Comparison of ENCODE assay signal across 18 cellular contexts in genomic region chr9:18636781-18637180, GRCh38.
A peak's percentile ranks its signal among the peaks of the same experiment; 100 is the strongest.
DNase-seq lines count a peak whose midpoint lies in the region; ATAC-seq and TF ChIP-seq lines count a peak whose summit lies in the region.
"Had no signal": no experiment of that assay in that cellular context is flagged by ENCODE, and none has a peak within 500 bp of the region (broad histone marks: within the 10 kb centered on the region; RNA-seq: fewer than 3 reads in every experiment).

No MANE protein-coding gene starts in this region.

- no peak for TF ChIP-seq CTCF in left ventricle myocardium inferior (IDR thresholded peaks at IDR 0.05; ENCODE audit: borderline replicate concordance)
- no peak for TF ChIP-seq CTCF in mesothelial cell of epicardium (IDR thresholded peaks at IDR 0.05; ENCODE audit: unreplicated experiment)
- TF ChIP-seq CTCF in osteoblast (IDR thresholded peaks at IDR 0.05; ENCODE audit: extremely low read depth, low read depth, low read length) = no peak
- TF ChIP-seq CTCF in ovary (IDR thresholded peaks at IDR 0.05) = no peak

- H3K4me2 ChIP-seq in osteoblast (ENCODE audit: insufficient read depth, low read length) = no peak overlapping the region
- H3K4me2 ChIP-seq: A549 had no signal

- DNase-seq in left ventricle myocardium inferior = no peak
- DNase-seq in Right ventricle myocardium superior = no peak
- no peak for DNase-seq in mesothelial cell of epicardium (ENCODE audit: low spot score in 2 of 2, unreplicated experiment in 2 of 2)
- DNase-seq in osteoblast (ENCODE audit: insufficient read length, low spot score, missing footprints) = no peak
- no peak for DNase-seq in ACHN
- no peak for DNase-seq in ovary
- DNase-seq in NCI-H1930 (lab: John Stamatoyannopoulos, UW) = no peak
- DNase-seq: 8988T; C1 segment of cervical spinal cord; Calu3; CD4-positive, alpha-beta memory T cell; COR-L47; DMS53; DMS79 treated with DMSO at 0.1 percent for 48 hours; GF-D8; GOT3 had no signal

- no peak for TF ChIP-seq EP300 in ovary (IDR thresholded peaks at IDR 0.05)

- no peak overlapping the region for H3K4me3 Mint-ChIP-seq in mesothelial cell of epicardium
- H3K4me3 Mint-ChIP-seq: CD4-positive, alpha-beta memory T cell had no signal

- no peaks in the 10 kb centered on the region for H3K9me3 Mint-ChIP-seq in mesothelial cell of epicardium
- H3K9me3 Mint-ChIP-seq: CD4-positive, alpha-beta memory T cell had no signal

- peaks cover 19% of the 10 kb centered on the region for H3K79me2 ChIP-seq in osteoblast (ENCODE audit: insufficient read depth, low read length)

- H3K9me3 ChIP-seq in left ventricle myocardium inferior (replicated peaks) (no peaks in the 10 kb centered on the region), osteoblast (ENCODE audit: low read depth, low read length) (no peaks in the 10 kb centered on the region), ovary (no peaks in the 10 kb centered on the region)
- H3K9me3 ChIP-seq: A549, HAP-1 had no signal

- H3K27me3 Mint-ChIP-seq in mesothelial cell of epicardium (ENCODE audit: low read depth) = peaks cover 5% of the 10 kb centered on the region
- H3K27me3 Mint-ChIP-seq: CD4-positive, alpha-beta memory T cell had no signal

- no peaks in the 10 kb centered on the region for H4K20me1 ChIP-seq in osteoblast (ENCODE audit: insufficient read depth, low read length)

- intact Hi-C loops in left ventricle myocardium inferior (cut with micrococcal nuclease) (no loop called here), Right ventricle myocardium superior (cut with DNase I) (no loop called here), ovary (cut with DNase I) (no loop called here)

- no peaks in the 10 kb centered on the region for H3K27me3 ChIP-seq in left ventricle myocardium inferior (ENCODE audit: low read depth)
- H3K27me3 ChIP-seq in osteoblast (ENCODE audit: insufficient read depth, low read length) = no peaks in the 10 kb centered on the region
- no peaks in the 10 kb centered on the region for H3K27me3 ChIP-seq in ovary

- peaks cover 11% of the 10 kb centered on the region for H3K4me1 Mint-ChIP-seq in mesothelial cell of epicardium
- H3K4me1 Mint-ChIP-seq: CD4-positive, alpha-beta memory T cell had no signal

- TF ChIP-seq POLR2A in ovary (IDR thresholded peaks at IDR 0.05) = no peak

- H3K36me3 Mint-ChIP-seq in mesothelial cell of epicardium = no peaks in the 10 kb centered on the region
- H3K36me3 Mint-ChIP-seq: CD4-positive, alpha-beta memory T cell had no signal

- no peaks in the 10 kb centered on the region for H3K36me3 ChIP-seq in left ventricle myocardium inferior
- H3K36me3 ChIP-seq in osteoblast (ENCODE audit: insufficient read depth, low read length) = peaks cover 42% of the 10 kb centered on the region
- no peaks in the 10 kb centered on the region for H3K36me3 ChIP-seq in ovary
- H3K36me3 ChIP-seq: HAP-1 had no signal

- no peak overlapping the region for H3K4me3 ChIP-seq in left ventricle myocardium inferior
- no peak overlapping the region for H3K4me3 ChIP-seq in osteoblast (ENCODE audit: insufficient read depth, low read length)
- no peak overlapping the region for H3K4me3 ChIP-seq in ovary
- H3K4me3 ChIP-seq: A549, HAP-1 had no signal

- peaks cover 12% of the 10 kb centered on the region for H3K4me1 ChIP-seq in left ventricle myocardium inferior
- H3K4me1 ChIP-seq in osteoblast (ENCODE audit: insufficient read depth, low read length) = peaks cover 56% of the 10 kb centered on the region
- H3K4me1 ChIP-seq in ovary (ENCODE audit: insufficient read depth) = peaks cover 2% of the 10 kb centered on the region
- H3K4me1 ChIP-seq: A549, HAP-1 had no signal

- no peak overlapping the region for H2AFZ ChIP-seq in osteoblast (ENCODE audit: low read length)

- in situ Hi-C loops in ACHN (cut with HindIII; ENCODE audit: low pct_ligation_motif_present, low pct_unique_long_range_greater_than_20kb, low sequenced_read_pairs) = no loop called here

- no peak for ATAC-seq in Right ventricle myocardium superior (ENCODE audit: poor library complexity)
- ATAC-seq: A549 had no signal

- peak overlapping the region; percentile 1 for H3K27ac ChIP-seq in left ventricle myocardium inferior (replicated peaks)
- peak overlapping the region; percentile 47 for H3K27ac ChIP-seq in osteoblast (ENCODE audit: low read depth, low read length)
- H3K27ac ChIP-seq in ovary = no peak overlapping the region
- H3K27ac ChIP-seq: A549 had no signal

- 25 to 40% (median 35%) methylated on average over 2 of the region's 2 CpGs for WGBS in ovary, 3 donors

- H3K27ac Mint-ChIP-seq in mesothelial cell of epicardium = peak overlapping the region; percentile 52
- H3K27ac Mint-ChIP-seq: CD4-positive, alpha-beta memory T cell had no signal

Comparison
In these comparisons a context has a peak if more than half of its experiments do, and no peak if none do; other contexts are left out.
1. H3K27ac ChIP-seq: peak in left ventricle myocardium inferior (single experiment) and osteoblast (single experiment); none in ovary (0 of 2).